In the genomic region with DNA sequence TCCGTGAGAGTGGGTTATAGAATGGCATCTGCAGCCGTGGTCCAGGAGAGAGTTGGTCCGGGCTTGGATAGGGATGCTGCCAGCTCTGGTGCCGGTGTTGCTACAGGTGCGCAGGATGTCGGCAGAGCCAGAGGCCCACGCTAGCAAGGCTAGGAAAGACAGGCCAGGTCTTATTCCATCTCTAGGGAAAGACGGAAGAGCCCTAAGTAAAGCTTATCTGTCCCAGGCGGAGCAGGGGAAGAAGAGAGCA, we compare ENCODE assay signal across 8 cellular contexts. TPM values are rescaled to one million over a fixed set of nuclear protein-coding genes. Genes with fewer than 3 reads are reported as not detected.
A peak's percentile ranks its signal among the peaks of the same experiment; 100 is the strongest.
DNase-seq lines count a peak whose midpoint lies in the region; ATAC-seq, FAIRE-seq and TF ChIP-seq lines count a peak whose summit lies in the region.

No MANE protein-coding gene starts in this region.

- POLR2A ChIA-PET in CD4-positive, alpha-beta T cell (lab: Charles Lee) = interaction anchor here (0.7 to 11.7 kb wide), 21 partner anchors 8 to 833 kb away, joined by 3 to 296 read pairs (median 7); a partner anchor contains a TSS
- POLR2A ChIA-PET in HEK293 (lab: Yijun Ruan, JAX) = interaction anchor here (0.6 to 7.3 kb wide), 20 partner anchors 8 to 579 kb away, joined by 3 to 163 read pairs (median 4); a partner anchor contains a TSS
- POLR2A ChIA-PET in activated CD8-positive, alpha-beta T cell treated with anti-CD3 and anti-CD28 coated beads for 36 hours (lab: Charles Lee) = interaction anchor here (0.9 to 5.8 kb wide), 14 partner anchors 11 to 77 kb away, joined by 3 to 53 read pairs (median 9); a partner anchor contains a TSS

- ATAC-seq in CD4-positive, alpha-beta T cell (ENCODE audit: poor library complexity) = no peak
- no peak for ATAC-seq in activated CD8-positive, alpha-beta T cell treated with anti-CD3 and anti-CD28 coated beads for 36 hours

- H3K4me1 ChIP-seq in HEK293 (ENCODE audit: control insufficient read depth, insufficient read depth, low read length) (peaks cover 4% of the 10 kb centered on the region; the same call in 1 of the 2 replicates), keratinocyte (ENCODE audit: control insufficient read depth, extremely low read depth, insufficient read depth, low read length) (peaks cover 28% of the 10 kb centered on the region)

- no peaks in the 10 kb centered on the region for H3K27me3 ChIP-seq in CD4-positive, alpha-beta T cell (ENCODE audit: control insufficient read depth, insufficient read depth, low read length)
- no peaks in the 10 kb centered on the region for H3K27me3 ChIP-seq in keratinocyte (ENCODE audit: control insufficient read depth, extremely low read depth, insufficient read depth, low read length)

- TF ChIP-seq CTCF in CD4-positive, alpha-beta T cell (IDR thresholded peaks at IDR 0.05) = no peak
- TF ChIP-seq CTCF in HEK293 (tag by site-specific recombination; IDR thresholded peaks at IDR 0.05) = no peak
- TF ChIP-seq CTCF in activated CD8-positive, alpha-beta T cell treated with anti-CD3 and anti-CD28 coated beads for 36 hours (IDR thresholded peaks at IDR 0.05) = no peak
- TF ChIP-seq CTCF in keratinocyte (optimal IDR thresholded peaks at IDR 0.05 in 1 of 3, IDR thresholded peaks at IDR 0.05 in 1 of 3, conservative IDR thresholded peaks at IDR 0.05 in 1 of 3; ENCODE audit: extremely low read depth in 1 of 3, insufficient read depth in 2 of 3, low read length in 3 of 3) = no peak

- peaks cover 2% of the 10 kb centered on the region for H3K9me1 ChIP-seq in keratinocyte (ENCODE audit: control insufficient read depth, extremely low read depth, insufficient read depth, low read length)

- peaks cover 69% of the 10 kb centered on the region for H3K4me1 Mint-ChIP-seq in CD4-positive, alpha-beta T cell (ENCODE audit: low read depth)
- peaks cover 58% of the 10 kb centered on the region for H3K4me1 Mint-ChIP-seq in activated CD8-positive, alpha-beta T cell treated with anti-CD3 and anti-CD28 coated beads for 36 hours (ENCODE audit: low read depth)

- H2AFZ ChIP-seq in keratinocyte (ENCODE audit: control insufficient read depth, low read length) = peak overlapping the region; percentile 38

- peaks cover 25% of the 10 kb centered on the region for H3K79me2 ChIP-seq in keratinocyte (ENCODE audit: control insufficient read depth, insufficient read depth, low read length)

- FAIRE-seq in keratinocyte (lab: Jason Lieb, UNC) (no peak), H54 (lab: Jason Lieb, UNC) (no peak)

- dilution Hi-C loops in keratinocyte (cut with MboI; ENCODE audit: extremely low pct_ligation_motif_present, low sequenced_read_pairs) = no loop called here

- H3K4me2 ChIP-seq in keratinocyte (ENCODE audit: control insufficient read depth, extremely low read depth, insufficient read depth, low read depth, low read length) = peak overlapping the region; percentile 68

- no peaks in the 10 kb centered on the region for H4K20me1 ChIP-seq in keratinocyte (ENCODE audit: control insufficient read depth, extremely low read depth, insufficient read depth, low read length)

- CTCF ChIA-PET in CD4-positive, alpha-beta T cell (lab: Charles Lee) = interaction anchor here (0.9 to 5.0 kb wide), 8 partner anchors 11 to 136 kb away, joined by 3 to 33 read pairs (median 6); a partner anchor contains a TSS
- CTCF ChIA-PET in HEK293 (lab: Yijun Ruan, JAX) = interaction anchor here (0.9 to 1.0 kb wide), 2 partner anchors 21 to 26 kb away, joined by 3 to 6 read pairs; a partner anchor contains a TSS
- CTCF ChIA-PET in activated CD8-positive, alpha-beta T cell treated with anti-CD3 and anti-CD28 coated beads for 36 hours (lab: Charles Lee) = interaction anchor here (0.6 to 5.3 kb wide), 9 partner anchors 11 to 173 kb away, joined by 3 to 29 read pairs (median 5); a partner anchor contains a TSS

- H3K4me3 Mint-ChIP-seq in CD4-positive, alpha-beta T cell = peak overlapping the region; percentile 94
- H3K4me3 Mint-ChIP-seq in activated CD8-positive, alpha-beta T cell treated with anti-CD3 and anti-CD28 coated beads for 36 hours = peak overlapping the region; percentile 97

- H3K36me3 ChIP-seq in HEK293 (ENCODE audit: control insufficient read depth in 2 of 2, insufficient read depth in 1 of 2, low read length in 2 of 2) (peaks cover 11 to 27% of the 10 kb centered on the region in 2 experiments), keratinocyte (ENCODE audit: control insufficient read depth in 2 of 2, extremely low read depth in 1 of 2, insufficient read depth in 2 of 2, low read length in 2 of 2) (peaks cover 12 to 21% of the 10 kb centered on the region in 2 experiments)

- intact Hi-C loops in CD4-positive, alpha-beta T cell (cut with DNase I, micrococcal nuclease) = loop anchor here in 1 of 2 experiments (1.0 kb wide), 1 partner anchor 20 kb away; no protein-coding TSS in a partner anchor
- intact Hi-C loops in activated CD8-positive, alpha-beta T cell treated with anti-CD3 and anti-CD28 coated beads for 36 hours (cut with micrococcal nuclease) = no loop called here

- peaks cover 36% of the 10 kb centered on the region for H3K36me3 Mint-ChIP-seq in CD4-positive, alpha-beta T cell (ENCODE audit: low read depth)
- H3K36me3 Mint-ChIP-seq in activated CD8-positive, alpha-beta T cell treated with anti-CD3 and anti-CD28 coated beads for 36 hours (ENCODE audit: low read depth) = peaks cover 41% of the 10 kb centered on the region

- peak overlapping the region; percentile 88 for H3K27ac ChIP-seq in CD4-positive, alpha-beta T cell (ENCODE audit: low read depth, low read length)
- H3K27ac ChIP-seq in HEK293 (ENCODE audit: extremely low read depth, low read depth, low read length) (peak overlapping the region; percentile 65), keratinocyte (ENCODE audit: control insufficient read depth, insufficient read depth, low read length) (no peak overlapping the region), temporal lobe (ENCODE audit: low read depth, low read length) (peak overlapping the region; percentile 76)

- peak overlapping the region; percentile 92 for H3K4me3 ChIP-seq in HEK293 (ENCODE audit: low read depth, low read length)
- H3K4me3 ChIP-seq in keratinocyte (ENCODE audit: control insufficient read depth in 2 of 3, extremely low read depth in 1 of 3, insufficient read depth in 2 of 3, low read depth in 1 of 3, low read length in 3 of 3) = peak overlapping the region; percentile 49 to 88 (median 85)

- no peak for TF ChIP-seq POLR2A in H54 (IDR thresholded peaks at IDR 0.05; ENCODE audit: low read depth, low read length)

- no peak for DNase-seq in CD4-positive, alpha-beta T cell
- peak; percentile 28 for DNase-seq in activated CD8-positive, alpha-beta T cell treated with anti-CD3 and anti-CD28 coated beads for 36 hours
- DNase-seq in keratinocyte (ENCODE audit: low read depth, low spot score) = no peak
- no peak for DNase-seq in H54 (ENCODE audit: insufficient read length, low spot score)
- no peak for DNase-seq in islet precursor cell
- DNase-seq in activated CD4-positive, alpha-beta T cell treated with anti-CD3 and anti-CD28 coated beads for 4 hours = no peak

- H3K9me3 ChIP-seq in CD4-positive, alpha-beta T cell (ENCODE audit: control insufficient read depth, low read length) = no peaks in the 10 kb centered on the region
- H3K9me3 ChIP-seq in HEK293 (ENCODE audit: control insufficient read depth, insufficient read depth, low read depth, low read length) (no peaks in the 10 kb centered on the region), keratinocyte (ENCODE audit: control insufficient read depth, low read depth, low read length) (no peaks in the 10 kb centered on the region)

- H3K9ac ChIP-seq in keratinocyte (ENCODE audit: control insufficient read depth, extremely low read depth, insufficient read depth, low read length) = peak overlapping the region; percentile 25

- H3K27ac Mint-ChIP-seq in CD4-positive, alpha-beta T cell = peak overlapping the region; percentile 85
- H3K27ac Mint-ChIP-seq in activated CD8-positive, alpha-beta T cell treated with anti-CD3 and anti-CD28 coated beads for 36 hours = peak overlapping the region; percentile 91

- H3K27me3 Mint-ChIP-seq in CD4-positive, alpha-beta T cell = no peaks in the 10 kb centered on the region
- no peaks in the 10 kb centered on the region for H3K27me3 Mint-ChIP-seq in activated CD8-positive, alpha-beta T cell treated with anti-CD3 and anti-CD28 coated beads for 36 hours

- H3K9me3 Mint-ChIP-seq in CD4-positive, alpha-beta T cell = no peaks in the 10 kb centered on the region
- H3K9me3 Mint-ChIP-seq in activated CD8-positive, alpha-beta T cell treated with anti-CD3 and anti-CD28 coated beads for 36 hours = no peaks in the 10 kb centered on the region

RNA-seq across cellular contexts. Expression of a gene that starts 0.5 kb away (rescaled TPM):
- total RNA-seq in CD4-positive, alpha-beta T cell = 100 to 1,000 TPM; 166 to 171 TPM
- total RNA-seq in activated CD8-positive, alpha-beta T cell treated with anti-CD3 and anti-CD28 coated beads for 36 hours = 100 to 1,000 TPM; 451 to 460 TPM
- polyA plus RNA-seq in keratinocyte = 46.7 to 176 TPM (median 75.1 TPM) in 3 replicates
- 101 TPM for polyA plus RNA-seq in keratinocyte (2011; ENCODE audit: low read depth)
- polyA plus RNA-seq in keratinocyte (2011; cell fraction: cytosol; rRNA removed) = 65.1 and 74.1 TPM in 2 replicates
- polyA plus RNA-seq in keratinocyte (2011; cell fraction: nucleus; rRNA removed) = 57.5 and 68.1 TPM in 2 replicates
- polyA plus RNA-seq in keratinocyte (2012; ENCODE audit: low replicate concordance) = 70.7 and 129 TPM in 2 replicates
- 24.9 to 28.0 TPM (median 26.8 TPM) in 3 replicates for polyA minus RNA-seq in keratinocyte
- 14.2 TPM for polyA minus RNA-seq in keratinocyte (2011; cell fraction: cytosol; rRNA and poly(A)+ RNA removed)
- 6.8 and 10.9 TPM in 2 replicates for polyA minus RNA-seq in keratinocyte (2011; cell fraction: nucleus; rRNA and poly(A)+ RNA removed)
- 16.0 TPM for total RNA-seq in temporal lobe

RNA-seq across cellular contexts. Expression of a gene that starts 5.0 kb away (rescaled TPM):
- total RNA-seq in CD4-positive, alpha-beta T cell = 1 to 10 TPM; 1.5 to 1.7 TPM
- total RNA-seq in activated CD8-positive, alpha-beta T cell treated with anti-CD3 and anti-CD28 coated beads for 36 hours = under 1 TPM; 0.56 to 0.69 TPM
- polyA plus RNA-seq in keratinocyte = 0.13 TPM in 1 of 3 replicates, not detected in the others
- not detected for polyA plus RNA-seq in keratinocyte (2011; ENCODE audit: low read depth)
- polyA plus RNA-seq in keratinocyte (2011; cell fraction: cytosol; rRNA removed) = not detected in 2 replicates
- 0.38 and 0.51 TPM in 2 replicates for polyA plus RNA-seq in keratinocyte (2011; cell fraction: nucleus; rRNA removed)
- 0.61 TPM in 1 of 2 replicates, not detected in the other for polyA plus RNA-seq in keratinocyte (2012; ENCODE audit: low replicate concordance)
- polyA minus RNA-seq in keratinocyte = 0.49 TPM in 1 of 3 replicates, not detected in the others
- polyA minus RNA-seq in keratinocyte (2011; cell fraction: cytosol; rRNA and poly(A)+ RNA removed) = not detected
- not detected in 2 replicates for polyA minus RNA-seq in keratinocyte (2011; cell fraction: nucleus; rRNA and poly(A)+ RNA removed)
- total RNA-seq in temporal lobe = not detected

RNA-seq across cellular contexts. Expression of a gene that starts 5.9 kb away (rescaled TPM):
- total RNA-seq in CD4-positive, alpha-beta T cell = 10 to 100 TPM; 11.8 to 13.1 TPM
- total RNA-seq in activated CD8-positive, alpha-beta T cell treated with anti-CD3 and anti-CD28 coated beads for 36 hours = 10 to 100 TPM; 39.0 to 39.9 TPM
- polyA plus RNA-seq in keratinocyte = 9.5 to 14.2 TPM (median 11.0 TPM) in 3 replicates
- polyA plus RNA-seq in keratinocyte (2011; ENCODE audit: low read depth) = 10.6 TPM
- polyA plus RNA-seq in keratinocyte (2011; cell fraction: cytosol; rRNA removed) = 4.8 and 7.9 TPM in 2 replicates
- polyA plus RNA-seq in keratinocyte (2011; cell fraction: nucleus; rRNA removed) = 9.9 and 11.8 TPM in 2 replicates
- polyA plus RNA-seq in keratinocyte (2012; ENCODE audit: low replicate concordance) = 14.9 and 21.0 TPM in 2 replicates
- 4.1 to 5.1 TPM (median 5.0 TPM) in 3 replicates for polyA minus RNA-seq in keratinocyte
- polyA minus RNA-seq in keratinocyte (2011; cell fraction: cytosol; rRNA and poly(A)+ RNA removed) = 3.6 TPM
- 0.74 and 1.1 TPM in 2 replicates for polyA minus RNA-seq in keratinocyte (2011; cell fraction: nucleus; rRNA and poly(A)+ RNA removed)
- total RNA-seq in temporal lobe = 4.7 TPM

RNA-seq across cellular contexts. Expression of a gene that starts 10.9 kb away (rescaled TPM):
- total RNA-seq in CD4-positive, alpha-beta T cell = 10 to 100 TPM; 81.7 to 83.2 TPM
- 100 to 1,000 TPM; 440 TPM for total RNA-seq in activated CD8-positive, alpha-beta T cell treated with anti-CD3 and anti-CD28 coated beads for 36 hours
- 156 to 161 TPM (median 158 TPM) in 3 replicates for polyA plus RNA-seq in keratinocyte
- 31.8 TPM for polyA plus RNA-seq in keratinocyte (2011; ENCODE audit: low read depth)
- 129 and 149 TPM in 2 replicates for polyA plus RNA-seq in keratinocyte (2011; cell fraction: cytosol; rRNA removed)
- 167 and 173 TPM in 2 replicates for polyA plus RNA-seq in keratinocyte (2011; cell fraction: nucleus; rRNA removed)
- polyA plus RNA-seq in keratinocyte (2012; ENCODE audit: low replicate concordance) = 94.0 and 206 TPM in 2 replicates
- polyA minus RNA-seq in keratinocyte = 39.1 to 68.2 TPM (median 60.0 TPM) in 3 replicates
- polyA minus RNA-seq in keratinocyte (2011; cell fraction: cytosol; rRNA and poly(A)+ RNA removed) = 45.7 TPM
- 26.5 and 34.2 TPM in 2 replicates for polyA minus RNA-seq in keratinocyte (2011; cell fraction: nucleus; rRNA and poly(A)+ RNA removed)
- total RNA-seq in temporal lobe = 17.2 TPM

RNA-seq across cellular contexts. Expression of a gene that starts 11.8 kb away (rescaled TPM):
- 10 to 100 TPM; 46.0 to 57.8 TPM for total RNA-seq in CD4-positive, alpha-beta T cell
- total RNA-seq in activated CD8-positive, alpha-beta T cell treated with anti-CD3 and anti-CD28 coated beads for 36 hours = 10 to 100 TPM; 71.6 to 75.0 TPM
- 17.4 to 23.0 TPM (median 19.8 TPM) in 3 replicates for polyA plus RNA-seq in keratinocyte
- polyA plus RNA-seq in keratinocyte (2011; ENCODE audit: low read depth) = 12.7 TPM
- polyA plus RNA-seq in keratinocyte (2011; cell fraction: cytosol; rRNA removed) = 11.5 and 15.8 TPM in 2 replicates
- polyA plus RNA-seq in keratinocyte (2011; cell fraction: nucleus; rRNA removed) = 70.4 and 79.7 TPM in 2 replicates
- polyA plus RNA-seq in keratinocyte (2012; ENCODE audit: low replicate concordance) = 24.5 and 40.7 TPM in 2 replicates
- polyA minus RNA-seq in keratinocyte = 56.4 to 154 TPM (median 60.1 TPM) in 3 replicates
- 20.3 TPM for polyA minus RNA-seq in keratinocyte (2011; cell fraction: cytosol; rRNA and poly(A)+ RNA removed)
- 36.2 and 52.2 TPM in 2 replicates for polyA minus RNA-seq in keratinocyte (2011; cell fraction: nucleus; rRNA and poly(A)+ RNA removed)
- total RNA-seq in temporal lobe = 27.5 TPM
